ENCODE assay signal across 1 cellular context in genomic region chr10:15245530-15245929, GRCh38.
TF ChIP-seq lines count a peak whose summit lies in the region.

No MANE protein-coding gene starts in this region.

TF ChIP-seq in K562, 482 proteins besides CTCF, POLR2A, EP300 and RAD21 (continued from another document and continues in another):
- TF ChIP-seq U2AF2 (optimal IDR thresholded peaks at IDR 0.05; ENCODE audit: low read depth, low read length) (no peak), ZC3H4 (CRISPR knock-in tag; IDR thresholded peaks at IDR 0.05; ENCODE audit: borderline replicate concordance) (no peak), CEBPZ (IDR thresholded peaks at IDR 0.05; ENCODE audit: borderline replicate concordance, low read depth, low read length) (no peak), ZNF561 (CRISPR knock-in tag; conservative IDR thresholded peaks at IDR 0.05) (no peak), ZSCAN32 (CRISPR knock-in tag; IDR thresholded peaks at IDR 0.05) (no peak), GTF2F1 (IDR thresholded peaks at IDR 0.05; ENCODE audit: low read depth, low read length) (no peak), ELF1 (tag; IDR thresholded peaks at IDR 0.05) (no peak), CHAMP1 (IDR thresholded peaks at IDR 0.05) (no peak), ZNF79 (CRISPR knock-in tag; IDR thresholded peaks at IDR 0.05; ENCODE audit: low read depth) (no peak), KLF13 (tag; IDR thresholded peaks at IDR 0.05; ENCODE audit: borderline replicate concordance, low read depth) (no peak), USF1 (CRISPR knock-in tag; IDR thresholded peaks at IDR 0.05) (no peak), ZNF197 (CRISPR knock-in tag; IDR thresholded peaks at IDR 0.05; ENCODE audit: low read depth) (no peak), TAF9B (IDR thresholded peaks at IDR 0.05; ENCODE audit: partially characterized antibody) (no peak), CREB1 (IDR thresholded peaks at IDR 0.05) (no peak), CREB1 (CRISPR knock-in tag; IDR thresholded peaks at IDR 0.05) (0 out of 2 replicates have a peak, but pooled peaks have one; percentile 5), ZBTB33 (CRISPR knock-in tag; IDR thresholded peaks at IDR 0.05) (0 out of 2 replicates have a peak, but pooled peaks have one; percentile 35), HNRNPL (IDR thresholded peaks at IDR 0.05; ENCODE audit: low read depth, low read length) (0 out of 2 replicates have a peak, but pooled peaks have one; percentile 24), VEZF1 (CRISPR knock-in tag; IDR thresholded peaks at IDR 0.05) (no peak), HNRNPLL (IDR thresholded peaks at IDR 0.05; ENCODE audit: low read depth, low read length, poor library complexity, severe bottlenecking) (no peak), ELF4 (CRISPR knock-in tag; IDR thresholded peaks at IDR 0.05) (no peak), MAFK (IDR thresholded peaks at IDR 0.05; ENCODE audit: low read length) (no peak), MLLT1 (IDR thresholded peaks at IDR 0.05) (no peak), PRMT5 (CRISPR knock-in tag; IDR thresholded peaks at IDR 0.05) (no peak), GTF2A2 (tag; IDR thresholded peaks at IDR 0.05) (no peak), FOSL1 (tag; conservative IDR thresholded peaks at IDR 0.05) (no peak), ZNF407 (IDR thresholded peaks at IDR 0.05; ENCODE audit: low read depth) (no peak), ZNF23 (CRISPR knock-in tag; IDR thresholded peaks at IDR 0.05) (no peak), HMGN3 (IDR thresholded peaks at IDR 0.05; ENCODE audit: borderline replicate concordance, extremely low read depth, insufficient read length, low read depth, low read length) (no peak), ZFP91 (CRISPR knock-in tag; IDR thresholded peaks at IDR 0.05) (no peak), CTBP1 (IDR thresholded peaks at IDR 0.05; ENCODE audit: borderline replicate concordance) (no peak), ETV5 (CRISPR knock-in tag; IDR thresholded peaks at IDR 0.05; ENCODE audit: low read depth) (no peak), DEAF1 (CRISPR knock-in tag; IDR thresholded peaks at IDR 0.05) (0 out of 2 replicates have a peak, but pooled peaks have one; percentile 27)
